ENCODE assay signal across 11 cellular contexts in the genomic region with DNA sequence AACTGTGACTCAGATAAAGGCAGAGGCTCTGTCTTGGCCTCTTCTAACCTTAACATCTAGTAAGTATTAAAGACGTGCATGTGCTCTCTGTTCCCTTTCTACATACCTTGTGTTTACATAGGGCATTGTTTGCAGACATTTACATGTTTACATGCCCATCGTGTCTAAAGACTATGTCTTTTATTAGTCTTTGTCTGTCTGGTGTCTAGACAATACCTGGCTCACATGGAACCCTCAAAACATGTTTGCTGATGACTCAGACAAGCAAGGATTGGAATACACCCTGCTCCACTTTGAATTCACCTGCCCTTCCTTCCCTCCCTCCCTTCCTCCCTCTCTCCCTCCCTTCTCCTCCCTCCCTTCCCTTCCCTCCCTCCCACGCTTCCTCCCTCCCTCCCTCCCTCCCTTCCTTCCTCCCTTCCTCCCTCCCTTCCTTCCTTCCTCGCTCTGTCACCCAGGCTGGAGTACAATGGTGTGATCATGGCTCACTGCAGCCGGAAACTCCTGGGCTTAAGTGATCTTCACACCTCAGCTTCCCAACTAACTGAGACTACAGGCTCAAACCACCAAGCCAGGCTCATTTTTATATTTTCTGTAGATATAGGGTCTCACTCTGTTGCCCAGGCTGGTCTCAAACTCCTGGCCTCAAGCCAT. TPM values are rescaled to one million over a fixed set of nuclear protein-coding genes. Genes with fewer than 3 reads are reported as not detected.
DNase-seq lines count a peak whose midpoint lies in the region; ATAC-seq and TF ChIP-seq lines count a peak whose summit lies in the region.
"Had no signal": no experiment of that assay in that cellular context is flagged by ENCODE, and none has a peak within 500 bp of the region (broad histone marks: within the 10 kb centered on the region; RNA-seq: fewer than 3 reads in every experiment).

No MANE protein-coding gene starts in this region.

- H3K4me1 Mint-ChIP-seq in activated naive CD8-positive, alpha-beta T cell treated with anti-CD3 and anti-CD28 coated beads, Interleukin-2, amount 10 ng/mL, durations not matched to agents 7 days and 5 days, result peaks cover 41% of the 10 kb centered on the region
- H3K4me1 Mint-ChIP-seq in HFFc6 (ENCODE audit: low read depth), result peaks cover 9% of the 10 kb centered on the region

- H3K4me3 ChIP-seq in mucosa of rectum (ENCODE audit: low read length in 2 of 2), result no peak overlapping the region

- H3K9me3 ChIP-seq in mucosa of rectum (ENCODE audit: control insufficient read depth in 2 of 2, low read length in 2 of 2), result no peaks in the 10 kb centered on the region

- peak overlapping the region; percentile 38 to 43 for H3K27ac ChIP-seq in mucosa of rectum (ENCODE audit: low read depth in 2 of 2, low read length in 2 of 2)

- peak; percentile 97 for DNase-seq in DMS53 (lab: John Stamatoyannopoulos, UW)
- DNase-seq in NCI-H2029 (lab: John Stamatoyannopoulos, UW), result peak; percentile 94
- DNase-seq in activated naive CD8-positive, alpha-beta T cell treated with anti-CD3 and anti-CD28 coated beads, Interleukin-2, amount 10 ng/mL, durations not matched to agents 7 days and 5 days, result no peak
- DNase-seq in stimulated activated CD4-positive, alpha-beta T cell treated with anti-CD3 and anti-CD28 coated beads, Interleukin-15, amount 100 ng/mL, for 24 hours, result no peak
- DNase-seq in HFFc6, result no peak
- no peak for DNase-seq in activated effector memory CD4-positive, alpha-beta T cell treated with anti-CD3 and anti-CD28 coated beads, Interleukin-2, amount 50 U/mL, for 16 hours
- DNase-seq: hippocampal formation, NCI-H1436 treated with DMSO at 0.1 percent for 48 hours had no signal

- POLR2A ChIA-PET in activated naive CD8-positive, alpha-beta T cell treated with anti-CD3 and anti-CD28 coated beads, Interleukin-2, amount 10 ng/mL, durations not matched to agents 7 days and 5 days (lab: Charles Lee), result no interaction called here

- H3K27ac Mint-ChIP-seq in activated naive CD8-positive, alpha-beta T cell treated with anti-CD3 and anti-CD28 coated beads, Interleukin-2, amount 10 ng/mL, durations not matched to agents 7 days and 5 days, result peak overlapping the region; percentile 76
- H3K27ac Mint-ChIP-seq in HFFc6, result no peak overlapping the region
- H3K27ac Mint-ChIP-seq: mesothelial cell of epicardium had no signal

- H3K36me3 ChIP-seq in mucosa of rectum (ENCODE audit: control insufficient read depth in 2 of 2, insufficient read depth in 2 of 2, low read length in 2 of 2), result peaks cover 16 to 26% of the 10 kb centered on the region in 2 donors

- H3K36me3 Mint-ChIP-seq in activated naive CD8-positive, alpha-beta T cell treated with anti-CD3 and anti-CD28 coated beads, Interleukin-2, amount 10 ng/mL, durations not matched to agents 7 days and 5 days, result peaks cover 36% of the 10 kb centered on the region
- no peaks in the 10 kb centered on the region for H3K36me3 Mint-ChIP-seq in HFFc6 (ENCODE audit: low read depth)
- H3K36me3 Mint-ChIP-seq: mesothelial cell of epicardium had no signal

- no peak for ATAC-seq in activated naive CD8-positive, alpha-beta T cell treated with anti-CD3 and anti-CD28 coated beads, Interleukin-2, amount 10 ng/mL, durations not matched to agents 7 days and 5 days (ENCODE audit: low read depth)
- no peak for ATAC-seq in GM19397 (IDR thresholded peaks at IDR 0.05; ENCODE audit: unreplicated experiment)

- H3K27me3 Mint-ChIP-seq in activated naive CD8-positive, alpha-beta T cell treated with anti-CD3 and anti-CD28 coated beads, Interleukin-2, amount 10 ng/mL, durations not matched to agents 7 days and 5 days, result no peaks in the 10 kb centered on the region
- peaks cover 31% of the 10 kb centered on the region for H3K27me3 Mint-ChIP-seq in HFFc6 (ENCODE audit: insufficient read depth)

- H3K9ac ChIP-seq in mucosa of rectum (ENCODE audit: low read depth in 1 of 2, low read length in 2 of 2), result no peak overlapping the region

- H3K9me3 Mint-ChIP-seq in activated naive CD8-positive, alpha-beta T cell treated with anti-CD3 and anti-CD28 coated beads, Interleukin-2, amount 10 ng/mL, durations not matched to agents 7 days and 5 days, result no peaks in the 10 kb centered on the region
- H3K9me3 Mint-ChIP-seq in HFFc6, result no peaks in the 10 kb centered on the region
- H3K9me3 Mint-ChIP-seq: mesothelial cell of epicardium had no signal

- no peaks in the 10 kb centered on the region for H3K27me3 ChIP-seq in mucosa of rectum (ENCODE audit: control insufficient read depth in 2 of 2, insufficient read depth in 2 of 2, low read length in 2 of 2)

- TF ChIP-seq CTCF in HFFc6 (IDR thresholded peaks at IDR 0.05), result no peak

- peaks cover 0 to 3% of the 10 kb centered on the region in 2 donors for H3K4me1 ChIP-seq in mucosa of rectum (ENCODE audit: control insufficient read depth in 2 of 2, insufficient read depth in 2 of 2, low read length in 2 of 2)

- no peak overlapping the region for H3K4me3 Mint-ChIP-seq in activated naive CD8-positive, alpha-beta T cell treated with anti-CD3 and anti-CD28 coated beads, Interleukin-2, amount 10 ng/mL, durations not matched to agents 7 days and 5 days
- no peak overlapping the region for H3K4me3 Mint-ChIP-seq in HFFc6
- H3K4me3 Mint-ChIP-seq: mesothelial cell of epicardium had no signal

RNA-seq across cellular contexts. Expression of gene SORL1, which starts 24.4 kb away (rescaled TPM):
- 100 to 1,000 TPM; 179 to 195 TPM for total RNA-seq in activated naive CD8-positive, alpha-beta T cell treated with anti-CD3 and anti-CD28 coated beads, Interleukin-2, amount 10 ng/mL, durations not matched to agents 7 days and 5 days
- under 1 TPM; 0.19 to 0.48 (median 0.36) TPM for total RNA-seq in HFFc6 (2021; fragmentation: NEBNext Ultra II Directional; extraction: Animal tissue kit (Norgen Biotek cat#: 25700))

Comparison
In these comparisons a context has a peak if more than half of its experiments do, and no peak if none do; other contexts are left out.
1. DNase-seq: peak in DMS53 (single experiment) and NCI-H2029 (single experiment); none in activated naive CD8-positive, alpha-beta T cell treated with anti-CD3 and anti-CD28 coated beads, Interleukin-2, amount 10 ng/mL, durations not matched to agents 7 days and 5 days (single experiment), stimulated activated CD4-positive, alpha-beta T cell treated with anti-CD3 and anti-CD28 coated beads, Interleukin-15, amount 100 ng/mL, for 24 hours (single experiment), HFFc6 (single experiment) and activated effector memory CD4-positive, alpha-beta T cell treated with anti-CD3 and anti-CD28 coated beads, Interleukin-2, amount 50 U/mL, for 16 hours (single experiment).
2. RNA of gene SORL1, which starts 24.4 kb away (total RNA-seq): 179 to 195 TPM in activated naive CD8-positive, alpha-beta T cell treated with anti-CD3 and anti-CD28 coated beads, Interleukin-2, amount 10 ng/mL, durations not matched to agents 7 days and 5 days; 0.19 to 0.48 TPM in HFFc6; every median in the first group is over 100 times any median in the second.